In the genomic region with DNA sequence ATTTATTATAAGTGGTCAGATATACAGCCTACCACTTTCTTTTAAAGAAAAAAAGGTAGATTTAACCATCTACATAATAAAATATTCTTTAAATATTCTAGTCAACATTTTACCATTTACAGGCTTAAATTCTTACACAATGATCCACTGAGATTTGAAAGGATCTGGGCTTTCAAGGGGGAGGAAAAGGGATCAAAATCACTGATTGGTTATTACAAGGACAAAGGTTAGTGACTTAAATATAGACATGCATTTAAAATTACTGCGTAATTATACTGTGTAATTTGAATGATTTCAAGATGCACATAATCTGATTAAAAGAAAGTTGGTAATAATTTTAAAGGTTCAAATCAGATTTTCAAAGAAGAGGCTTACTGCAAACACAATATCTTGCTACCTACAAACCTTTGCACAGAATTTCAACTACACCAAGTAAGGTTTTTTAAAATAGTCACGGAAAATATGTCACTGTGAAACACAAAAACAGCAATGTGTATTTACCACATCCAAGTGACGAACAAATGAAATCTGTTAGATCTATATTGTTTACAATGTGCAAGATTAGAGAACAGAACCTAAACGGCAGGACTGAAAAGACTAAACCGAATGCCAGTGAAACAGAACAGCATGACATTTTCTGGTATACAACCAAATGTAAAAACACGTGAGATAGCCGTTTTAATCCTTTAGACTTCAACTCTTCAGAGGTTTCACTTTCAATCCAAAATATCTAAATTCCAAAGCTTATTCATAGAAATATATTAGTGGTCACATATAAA, we compare ENCODE assay signal across 8 cellular contexts. TPM values are rescaled to one million over a fixed set of nuclear protein-coding genes. Genes with fewer than 3 reads are reported as not detected.
A peak's percentile ranks its signal among the peaks of the same experiment; 100 is the strongest.
DNase-seq lines count a peak whose midpoint lies in the region; ATAC-seq lines count a peak whose summit lies in the region.

No MANE protein-coding gene starts in this region.

- H3K27me3 ChIP-seq in skeletal muscle satellite cell (ENCODE audit: control insufficient read depth, insufficient read depth, low read length), result no peaks in the 10 kb centered on the region

- ATAC-seq in GM18870 (IDR thresholded peaks at IDR 0.05; ENCODE audit: unreplicated experiment) (peak; percentile 22), HG03442 (IDR thresholded peaks at IDR 0.05; ENCODE audit: unreplicated experiment) (peak; percentile 4)

- no peaks in the 10 kb centered on the region for H3K9me3 ChIP-seq in skeletal muscle satellite cell (replicated peaks; ENCODE audit: low read length)

- DNase-seq in NCI-H1436 treated with DMSO at 0.1 percent for 48 hours (lab: John Stamatoyannopoulos, UW), result no peak
- DNase-seq in A172 (ENCODE audit: low spot score), result no peak
- no peak for DNase-seq in activated CD4-positive, alpha-beta T cell treated with anti-CD3 and anti-CD28 coated beads for 4 hours
- no peak for DNase-seq in DMS53 treated with DMSO at 0.1 percent for 48 hours (lab: John Stamatoyannopoulos, UW; ENCODE audit: unreplicated experiment)

- H3K4me2 ChIP-seq in skeletal muscle satellite cell (ENCODE audit: low read length), result peak overlapping the region; percentile 71

- peak overlapping the region; percentile 63 for H3K27ac ChIP-seq in cingulate gyrus (ENCODE audit: low read depth, low read length)

- peaks cover 93% of the 10 kb centered on the region for H3K4me1 ChIP-seq in skeletal muscle satellite cell (ENCODE audit: control insufficient read depth, insufficient read depth, low read length)

- H3K9ac ChIP-seq in skeletal muscle satellite cell (ENCODE audit: low read depth, low read length), result no peak overlapping the region

- no peaks in the 10 kb centered on the region for H3K36me3 ChIP-seq in skeletal muscle satellite cell (ENCODE audit: insufficient read depth, low read length)

- H3K4me3 ChIP-seq in skeletal muscle satellite cell (ENCODE audit: low read length), result peak overlapping the region; percentile 34

RNA-seq across cellular contexts. Expression of a gene that starts 40.8 kb away (rescaled TPM):
- total RNA-seq in skeletal muscle satellite cell (2012; rRNA removed), result 351 and 380 TPM in 2 replicates
- 256 and 361 TPM in 2 replicates for total RNA-seq in A172 (2014; rRNA removed; shearing (Covaris generic))
